Comparison of ENCODE assay signal across 12 cellular contexts in genomic region chrX:54785901-54786300, GRCh38. TPM values are rescaled to one million over a fixed set of nuclear protein-coding genes. Genes with fewer than 3 reads are reported as not detected.
DNase-seq lines count a peak whose midpoint lies in the region; ATAC-seq and TF ChIP-seq lines count a peak whose summit lies in the region.
"Had no signal": no experiment of that assay in that cellular context is flagged by ENCODE, and none has a peak within 500 bp of the region (broad histone marks: within the 10 kb centered on the region; RNA-seq: fewer than 3 reads in every experiment).

No MANE protein-coding gene starts in this region.

- POLR2A ChIA-PET in HCT116 (lab: Charles Lee) = no interaction called here
- POLR2A ChIA-PET in activated CD4-positive, alpha-beta memory T cell treated with anti-CD3 and anti-CD28 coated beads for 36 hours (lab: Charles Lee) = no interaction called here

- no peaks in the 10 kb centered on the region for H4K20me1 ChIP-seq in HCT116 (ENCODE audit: insufficient read depth)

- H3K27ac Mint-ChIP-seq in activated CD4-positive, alpha-beta memory T cell treated with anti-CD3 and anti-CD28 coated beads for 36 hours = no peak overlapping the region

- no TSS peak for BruUV-seq in HCT116 (replicated peaks; lab: Mats Ljungman, UMichigan)

- no peaks in the 10 kb centered on the region for H3K79me2 ChIP-seq in HCT116 (ENCODE audit: insufficient read depth, low read length)

- WGBS in right lobe of liver (ENCODE audit: insufficient coverage, low coverage, low lambda C conversion rate, missing lambda C conversion rate) = 28% methylated on average over 4 of the region's 4 CpGs
- 27 to 43% (median 37%) methylated on average over 3 to 4 of the region's 4 CpGs for WGBS in stomach, 5 donors

- H3K4me3 Mint-ChIP-seq in activated CD4-positive, alpha-beta memory T cell treated with anti-CD3 and anti-CD28 coated beads for 36 hours = no peak overlapping the region

- no peaks in the 10 kb centered on the region for H3K9me2 ChIP-seq in HCT116 (ENCODE audit: insufficient read depth)

- DNase-seq in EH (ENCODE audit: low read depth) = peak; percentile 19
- no peak for DNase-seq in HCT116 (ENCODE audit: low read depth, low spot score)
- peak; percentile 24 for DNase-seq in activated CD4-positive, alpha-beta memory T cell treated with anti-CD3 and anti-CD28 coated beads for 36 hours
- peak in 1 of 3 donors; percentile 52 for DNase-seq in right lobe of liver
- no peak for DNase-seq in activated T-cell treated with anti-CD3 and anti-CD28 coated beads, Interleukin-2, amount 50 U/mL, for 1 hour
- DNase-seq in stomach = no peak
- DNase-seq: gastrocnemius medialis, NCI-H2029 treated with DMSO at 0.1 percent for 48 hours had no signal

- no peak overlapping the region for H3K27ac ChIP-seq in HCT116 (ENCODE audit: low read depth, low read length)
- H3K27ac ChIP-seq in right lobe of liver = no peak overlapping the region
- no peak overlapping the region for H3K27ac ChIP-seq in stomach

- H3K9ac ChIP-seq in HCT116 (ENCODE audit: low read length) = no peak overlapping the region

- H3K36me3 ChIP-seq in HCT116 (ENCODE audit: control insufficient read depth in 1 of 2, insufficient read depth in 2 of 2, low read length in 2 of 2) (no peaks in the 10 kb centered on the region), right lobe of liver (no peaks in the 10 kb centered on the region), stomach (no peaks in the 10 kb centered on the region)
- H3K36me3 ChIP-seq: gastrocnemius medialis had no signal

- intact Hi-C loops in HCT116 (cut with micrococcal nuclease) = loop anchor here (5.0 kb wide), 1 partner anchor 539 kb away; no protein-coding TSS in a partner anchor
- intact Hi-C loops in activated CD4-positive, alpha-beta memory T cell treated with anti-CD3 and anti-CD28 coated beads for 36 hours (cut with micrococcal nuclease) = loop anchor here (5.0 kb wide), 1 partner anchor 144 kb away; no protein-coding TSS in a partner anchor
- intact Hi-C loops in right lobe of liver (cut with DNase I) = no loop called here
- intact Hi-C loops in stomach (cut with DNase I; ENCODE audit: low total_unique reads) = no loop called here

- no peaks in the 10 kb centered on the region for H3K36me3 Mint-ChIP-seq in activated CD4-positive, alpha-beta memory T cell treated with anti-CD3 and anti-CD28 coated beads for 36 hours

- H3K4me3 ChIP-seq in HCT116 (replicated peaks in 1 of 2; ENCODE audit: low read depth in 1 of 2, low read length in 2 of 2) (no peak overlapping the region), right lobe of liver (no peak overlapping the region), stomach (no peak overlapping the region)
- H3K4me3 ChIP-seq: gastrocnemius medialis had no signal

- RAD21 ChIA-PET in HCT116 (lab: Charles Lee; ENCODE audit: low non-redundant PET in 1 of 2, low total read pairs in 2 of 2, uncharacterized antibody in 2 of 2, unreplicated experiment in 2 of 2) = no interaction called here

- no peaks in the 10 kb centered on the region for H3K9me3 Mint-ChIP-seq in activated CD4-positive, alpha-beta memory T cell treated with anti-CD3 and anti-CD28 coated beads for 36 hours

- TF ChIP-seq CTCF in HCT116 (IDR thresholded peaks at IDR 0.05 in 2 of 3, conservative IDR thresholded peaks at IDR 0.05 in 1 of 3; ENCODE audit: borderline replicate concordance in 1 of 3, insufficient read depth in 1 of 3, low read depth in 2 of 3, low read length in 2 of 3) (peak; percentile 12 to 43 (median 33); a peak in 4 of 6 replicates), right lobe of liver (IDR thresholded peaks at IDR 0.05) (peak; percentile 7 to 44 (median 36)), stomach (IDR thresholded peaks at IDR 0.05) (no peak)

- H3K4me1 Mint-ChIP-seq in activated CD4-positive, alpha-beta memory T cell treated with anti-CD3 and anti-CD28 coated beads for 36 hours (ENCODE audit: low read depth) = no peaks in the 10 kb centered on the region

- no peak for TF ChIP-seq POLR2A in HCT116 (IDR thresholded peaks at IDR 0.05; ENCODE audit: borderline replicate concordance, extremely low read depth, insufficient read depth, insufficient read length)
- TF ChIP-seq POLR2A in right lobe of liver (IDR thresholded peaks at IDR 0.05) = no peak
- TF ChIP-seq POLR2A in stomach (IDR thresholded peaks at IDR 0.05) = no peak

- H2AFZ ChIP-seq in HCT116 (ENCODE audit: low read depth, low read length, poor library complexity, severe bottlenecking) = no peak overlapping the region

- ATAC-seq in HCT116 (peak; percentile 74), right lobe of liver (peak; percentile 59 to 72 (median 67)), HG03432 (IDR thresholded peaks at IDR 0.05; ENCODE audit: unreplicated experiment) (no peak)

- H3K4me2 ChIP-seq in HCT116 (ENCODE audit: low read length) = no peak overlapping the region

- H3K27me3 ChIP-seq in HCT116 (ENCODE audit: insufficient read depth, low read length) = no peaks in the 10 kb centered on the region
- no peaks in the 10 kb centered on the region for H3K27me3 ChIP-seq in right lobe of liver
- H3K27me3 ChIP-seq in stomach = no peaks in the 10 kb centered on the region
- H3K27me3 ChIP-seq: gastrocnemius medialis had no signal

- TF ChIP-seq RAD21 in HCT116 (IDR thresholded peaks at IDR 0.05; ENCODE audit: low read depth) = 0 out of 2 replicates have a peak, but pooled peaks have one; percentile 28

- no peaks in the 10 kb centered on the region for H3K27me3 Mint-ChIP-seq in activated CD4-positive, alpha-beta memory T cell treated with anti-CD3 and anti-CD28 coated beads for 36 hours

- H3K9me3 ChIP-seq in HCT116 (ENCODE audit: control insufficient read depth in 1 of 2, insufficient read depth in 1 of 2, low read depth in 1 of 2, low read length in 2 of 2) (no peaks in the 10 kb centered on the region), right lobe of liver (no peaks in the 10 kb centered on the region), stomach (no peaks in the 10 kb centered on the region)
- H3K9me3 ChIP-seq: gastrocnemius medialis had no signal

- no peak for TF ChIP-seq EP300 in stomach (IDR thresholded peaks at IDR 0.05)

- CTCF ChIA-PET in HCT116 (lab: Charles Lee) = interaction anchor here (1.3 to 2.3 kb wide), 2 partner anchors 26 to 146 kb away, joined by 4 to 39 read pairs; no protein-coding TSS in a partner anchor
- CTCF ChIA-PET in activated CD4-positive, alpha-beta memory T cell treated with anti-CD3 and anti-CD28 coated beads for 36 hours (lab: Charles Lee) = interaction anchor here (1.1 to 1.8 kb wide), 3 partner anchors 10 to 1473 kb away, joined by 3 to 10 read pairs (median 3); no protein-coding TSS in a partner anchor

- H3K4me1 ChIP-seq in HCT116 (ENCODE audit: control insufficient read depth in 1 of 2, insufficient read depth in 2 of 2, low read length in 2 of 2) (no peaks in the 10 kb centered on the region), right lobe of liver (no peaks in the 10 kb centered on the region), stomach (no peaks in the 10 kb centered on the region)

TF ChIP-seq in HCT116, 20 proteins besides CTCF, POLR2A, EP300 and RAD21 (continues in another document):
- no peak for TF ChIP-seq ZNF274 (IDR thresholded peaks at IDR 0.05; ENCODE audit: low read depth, low read length)
- no peak for TF ChIP-seq SIN3A (IDR thresholded peaks at IDR 0.05; ENCODE audit: low read depth)
- no peak for TF ChIP-seq FOSL1 (IDR thresholded peaks at IDR 0.05; ENCODE audit: low read depth)
- TF ChIP-seq ZBTB33 (IDR thresholded peaks at IDR 0.05; ENCODE audit: extremely low read depth, insufficient replicate concordance, low read length) = no peak
- TF ChIP-seq JUND (IDR thresholded peaks at IDR 0.05) = no peak
- no peak for TF ChIP-seq TCF7L2 (IDR thresholded peaks at IDR 0.05; ENCODE audit: borderline replicate concordance, extremely low read depth, insufficient read depth, insufficient read length)
- no peak for TF ChIP-seq YY1 (IDR thresholded peaks at IDR 0.05; ENCODE audit: extremely low read depth, insufficient replicate concordance, low read depth, low read length)
- no peak for TF ChIP-seq EZH2 (IDR thresholded peaks at IDR 0.05)

RNA-seq across cellular contexts. Expression of gene ITIH6, which starts 12.2 kb away (rescaled TPM):
- total RNA-seq in HCT116 (2021; ENCODE audit: unreplicated experiment) = not detected
- 0.01 TPM in 1 of 2 replicates, not detected in the other for polyA plus RNA-seq in HCT116 (2012)
- total RNA-seq in activated CD4-positive, alpha-beta memory T cell treated with anti-CD3 and anti-CD28 coated beads for 36 hours = not detected
- not detected for total RNA-seq in right lobe of liver
- total RNA-seq in stomach = not detected
- not detected for polyA plus RNA-seq in stomach
- total RNA-seq: gastrocnemius medialis; T-helper 2 cell treated with Interferon-gamma antibody and Interleukin-4, amounts not matched to agents 100 ng/mL and 5 ng/mL, for 36 hours had no signal
- polyA plus RNA-seq: adipose tissue, neural cell had no signal

RNA-seq across cellular contexts. Expression of gene MAGED2, which starts 21.6 kb away (rescaled TPM):
- total RNA-seq in HCT116 (2021; ENCODE audit: unreplicated experiment) (32.4 TPM), right lobe of liver (10 to 100 TPM; 24.2 to 57.2 (median 38.7) TPM), stomach (100 to 1,000 TPM in 1 of 5 donors, 10 to 100 TPM in 3, 1 to 10 TPM in 1; 4.1 to 220 (median 85.8) TPM)
- 33.9 and 40.2 TPM in 2 replicates for polyA plus RNA-seq in HCT116 (2012)
- 10 to 100 TPM; 52.8 to 55.3 TPM for total RNA-seq in activated CD4-positive, alpha-beta memory T cell treated with anti-CD3 and anti-CD28 coated beads for 36 hours
- polyA plus RNA-seq in stomach = 10 to 100 TPM; 48.6 to 76.3 (median 51.9) TPM

Comparison
In these comparisons a context has a peak if more than half of its experiments do, and no peak if none do; other contexts are left out.
1. DNase-seq: peak in EH (single experiment) and activated CD4-positive, alpha-beta memory T cell treated with anti-CD3 and anti-CD28 coated beads for 36 hours (single experiment); none in HCT116 (single experiment), activated T-cell treated with anti-CD3 and anti-CD28 coated beads, Interleukin-2, amount 50 U/mL, for 1 hour (single experiment) and stomach (single experiment).
2. CTCF ChIP-seq: peak in HCT116 (3 of 3) and right lobe of liver (4 of 4); none in stomach (0 of 7).
3. intact Hi-C loops: an anchor here in HCT116 (5.0 kb wide) and activated CD4-positive, alpha-beta memory T cell treated with anti-CD3 and anti-CD28 coated beads for 36 hours (5.0 kb wide); none called in right lobe of liver and stomach.